In genomic region chr15:34883633-34884032, GRCh38 we compare ENCODE assay signal across 22 cellular contexts.
"Had no signal": no experiment of that assay in that cellular context is flagged by ENCODE, and none has a peak within 500 bp of the region (broad histone marks: within the 10 kb centered on the region; RNA-seq: fewer than 3 reads in every experiment).

No MANE protein-coding gene starts in this region.

- H2AFZ ChIP-seq: hepatocyte had no signal

- H3K27ac ChIP-seq: coronary artery, hepatocyte, left ventricle myocardium inferior, thyroid gland, upper lobe of right lung, VCaP had no signal

- H3K4me2 ChIP-seq: hepatocyte had no signal

- H3K4me1 ChIP-seq: left ventricle myocardium inferior, thyroid gland, upper lobe of right lung had no signal

- H3K4me3 ChIP-seq: coronary artery, hepatocyte, left ventricle myocardium inferior, thyroid gland, upper lobe of right lung had no signal

- DNase-seq: activated CD4-positive, alpha-beta T cell treated with anti-CD3 and anti-CD28 coated beads, Interleukin-2, amount 10 ng/mL, durations not matched to agents 7 days and 5 days; activated CD8-positive, alpha-beta memory T cell treated with anti-CD3 and anti-CD28 coated beads, Interleukin-2, amount 10 ng/mL, durations not matched to agents 7 days and 5 days; activated CD8-positive, alpha-beta T cell treated with anti-CD3 and anti-CD28 coated beads for 36 hours; activated gamma-delta T cell; activated naive CD4-positive, alpha-beta T cell treated with anti-CD3 and anti-CD28 coated beads, Interleukin-2, amount 50 U/mL, for 16 hours; activated naive CD8-positive, alpha-beta T cell treated with anti-CD3 and anti-CD28 coated beads, Interleukin-2, amount 50 U/mL, for 24 hours; activated T-cell treated with anti-CD3 and anti-CD28 coated beads for 4 hours; anterior cingulate cortex; erythroblast; foreskin melanocyte; glutamatergic neuron; left ventricle myocardium inferior; stimulated activated CD4-positive, alpha-beta T cell treated with anti-CD3 and anti-CD28 coated beads, Interleukin-4, amount 100 ng/mL, for 4 hours; stimulated activated naive CD8-positive, alpha-beta T cell treated with anti-CD3 and anti-CD28 coated beads, Interleukin-15, Interleukin-2, amounts not matched to agents 100 U/mL and 50 U/mL, for 24 hours; substantia nigra; thyroid gland; upper lobe of right lung had no signal

- H3K79me2 ChIP-seq: hepatocyte had no signal

- ATAC-seq: activated CD4-positive, CD25-positive, alpha-beta regulatory T cell treated with anti-CD3 and anti-CD28 coated beads, Interleukin-2, amount 50 U/mL, for 24 hours; activated CD8-positive, alpha-beta memory T cell treated with anti-CD3 and anti-CD28 coated beads, Interleukin-2, amount 10 ng/mL, durations not matched to agents 7 days and 5 days; activated CD8-positive, alpha-beta T cell treated with anti-CD3 and anti-CD28 coated beads for 36 hours; activated naive CD8-positive, alpha-beta T cell treated with anti-CD3 and anti-CD28 coated beads, Interleukin-2, amount 50 U/mL, for 24 hours; natural killer cell treated with Interleukin-12 subunit alpha and Interleukin-12 subunit beta and Interleukin-15 and Interleukin-18, amount 100 ng/mL, for 72 hours; stimulated activated naive CD8-positive, alpha-beta T cell treated with anti-CD3 and anti-CD28 coated beads, Interleukin-15, Interleukin-2, amounts not matched to agents 100 U/mL and 50 U/mL, for 24 hours; upper lobe of right lung had no signal

- H3K9me3 ChIP-seq: left ventricle myocardium inferior, thyroid gland, upper lobe of right lung had no signal

- H3K27me3 ChIP-seq: hepatocyte, thyroid gland, upper lobe of right lung had no signal
